Comparison of ENCODE assay signal across 1 cellular context in the genomic region with DNA sequence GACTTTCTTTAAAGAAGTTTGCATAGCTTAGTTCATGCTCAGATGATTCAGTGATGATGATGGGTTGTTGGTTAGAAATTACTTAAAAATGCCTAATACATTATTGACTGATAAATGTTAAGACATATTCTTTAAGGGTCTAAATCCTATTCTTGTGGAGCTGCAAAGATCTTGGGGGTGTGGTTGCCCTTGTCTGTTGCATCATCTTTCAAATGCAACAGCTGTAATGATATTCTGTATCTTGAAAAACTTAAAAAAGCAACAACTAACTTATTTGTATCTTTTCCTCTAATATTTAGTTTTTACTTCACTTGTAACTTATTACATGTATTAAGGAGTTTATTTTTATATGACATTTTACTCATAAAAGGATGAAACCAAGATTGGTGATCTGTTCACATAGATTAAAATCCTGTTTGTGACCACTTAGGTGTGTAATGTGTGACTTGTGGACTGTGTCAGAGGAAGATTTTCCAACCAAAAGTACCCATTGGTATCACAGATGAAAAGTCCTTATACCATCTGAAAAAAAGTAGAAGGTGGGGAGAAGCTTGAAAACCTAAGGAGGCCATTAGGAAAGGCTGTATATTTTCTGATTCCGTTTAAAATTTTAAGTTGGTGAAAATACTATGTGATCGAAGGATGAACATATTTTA.
TF ChIP-seq lines count a peak whose summit lies in the region.

No MANE protein-coding gene starts in this region.

TF ChIP-seq in GM23338, 12 proteins besides CTCF, POLR2A, EP300 and RAD21 (continued from another document):
- TF ChIP-seq, protein P1, sequence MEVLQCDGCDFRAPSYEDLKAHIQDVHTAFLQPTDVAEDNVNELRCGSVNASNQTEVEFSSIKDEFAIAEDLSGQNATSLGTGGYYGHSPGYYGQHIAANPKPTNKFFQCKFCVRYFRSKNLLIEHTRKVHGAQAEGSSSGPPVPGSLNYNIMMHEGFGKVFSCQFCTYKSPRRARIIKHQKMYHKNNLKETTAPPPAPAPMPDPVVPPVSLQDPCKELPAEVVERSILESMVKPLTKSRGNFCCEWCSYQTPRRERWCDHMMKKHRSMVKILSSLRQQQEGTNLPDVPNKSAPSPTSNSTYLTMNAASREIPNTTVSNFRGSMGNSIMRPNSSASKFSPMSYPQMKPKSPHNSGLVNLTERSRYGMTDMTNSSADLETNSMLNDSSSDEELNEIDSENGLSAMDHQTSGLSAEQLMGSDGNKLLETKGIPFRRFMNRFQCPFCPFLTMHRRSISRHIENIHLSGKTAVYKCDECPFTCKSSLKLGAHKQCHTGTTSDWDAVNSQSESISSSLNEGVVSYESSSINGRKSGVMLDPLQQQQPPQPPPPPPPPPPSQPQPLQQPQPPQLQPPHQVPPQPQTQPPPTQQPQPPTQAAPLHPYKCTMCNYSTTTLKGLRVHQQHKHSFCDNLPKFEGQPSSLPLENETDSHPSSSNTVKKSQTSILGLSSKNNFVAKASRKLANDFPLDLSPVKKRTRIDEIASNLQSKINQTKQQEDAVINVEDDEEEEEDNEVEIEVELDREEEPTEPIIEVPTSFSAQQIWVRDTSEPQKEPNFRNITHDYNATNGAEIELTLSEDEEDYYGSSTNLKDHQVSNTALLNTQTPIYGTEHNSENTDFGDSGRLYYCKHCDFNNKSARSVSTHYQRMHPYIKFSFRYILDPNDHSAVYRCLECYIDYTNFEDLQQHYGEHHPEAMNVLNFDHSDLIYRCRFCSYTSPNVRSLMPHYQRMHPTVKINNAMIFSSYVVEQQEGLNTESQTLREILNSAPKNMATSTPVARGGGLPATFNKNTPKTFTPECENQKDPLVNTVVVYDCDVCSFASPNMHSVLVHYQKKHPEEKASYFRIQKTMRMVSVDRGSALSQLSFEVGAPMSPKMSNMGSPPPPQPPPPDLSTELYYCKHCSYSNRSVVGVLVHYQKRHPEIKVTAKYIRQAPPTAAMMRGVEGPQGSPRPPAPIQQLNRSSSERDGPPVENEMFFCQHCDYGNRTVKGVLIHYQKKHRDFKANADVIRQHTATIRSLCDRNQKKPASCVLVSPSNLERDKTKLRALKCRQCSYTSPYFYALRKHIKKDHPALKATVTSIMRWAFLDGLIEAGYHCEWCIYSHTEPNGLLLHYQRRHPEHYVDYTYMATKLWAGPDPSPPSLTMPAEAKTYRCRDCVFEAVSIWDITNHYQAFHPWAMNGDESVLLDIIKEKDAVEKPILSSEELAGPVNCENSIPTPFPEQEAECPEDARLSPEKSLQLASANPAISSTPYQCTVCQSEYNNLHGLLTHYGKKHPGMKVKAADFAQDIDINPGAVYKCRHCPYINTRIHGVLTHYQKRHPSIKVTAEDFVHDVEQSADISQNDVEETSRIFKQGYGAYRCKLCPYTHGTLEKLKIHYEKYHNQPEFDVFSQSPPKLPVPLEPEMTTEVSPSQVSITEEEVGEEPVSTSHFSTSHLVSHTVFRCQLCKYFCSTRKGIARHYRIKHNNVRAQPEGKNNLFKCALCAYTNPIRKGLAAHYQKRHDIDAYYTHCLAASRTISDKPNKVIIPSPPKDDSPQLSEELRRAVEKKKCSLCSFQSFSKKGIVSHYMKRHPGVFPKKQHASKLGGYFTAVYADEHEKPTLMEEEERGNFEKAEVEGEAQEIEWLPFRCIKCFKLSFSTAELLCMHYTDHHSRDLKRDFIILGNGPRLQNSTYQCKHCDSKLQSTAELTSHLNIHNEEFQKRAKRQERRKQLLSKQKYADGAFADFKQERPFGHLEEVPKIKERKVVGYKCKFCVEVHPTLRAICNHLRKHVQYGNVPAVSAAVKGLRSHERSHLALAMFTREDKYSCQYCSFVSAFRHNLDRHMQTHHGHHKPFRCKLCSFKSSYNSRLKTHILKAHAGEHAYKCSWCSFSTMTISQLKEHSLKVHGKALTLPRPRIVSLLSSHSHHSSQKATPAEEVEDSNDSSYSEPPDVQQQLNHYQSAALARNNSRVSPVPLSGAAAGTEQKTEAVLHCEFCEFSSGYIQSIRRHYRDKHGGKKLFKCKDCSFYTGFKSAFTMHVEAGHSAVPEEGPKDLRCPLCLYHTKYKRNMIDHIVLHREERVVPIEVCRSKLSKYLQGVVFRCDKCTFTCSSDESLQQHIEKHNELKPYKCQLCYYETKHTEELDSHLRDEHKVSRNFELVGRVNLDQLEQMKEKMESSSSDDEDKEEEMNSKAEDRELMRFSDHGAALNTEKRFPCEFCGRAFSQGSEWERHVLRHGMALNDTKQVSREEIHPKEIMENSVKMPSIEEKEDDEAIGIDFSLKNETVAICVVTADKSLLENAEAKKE (CRISPR knock-in tag; IDR thresholded peaks at IDR 0.05), result no peak
- TF ChIP-seq POLR2AphosphoS5 (IDR thresholded peaks at IDR 0.05; ENCODE audit: low read depth) (no peak), ZNF331 (CRISPR knock-in tag; IDR thresholded peaks at IDR 0.05; ENCODE audit: low read depth) (no peak), STAT1 (IDR thresholded peaks at IDR 0.05; ENCODE audit: unreplicated experiment) (no peak)
- TF ChIP-seq, protein P2, sequence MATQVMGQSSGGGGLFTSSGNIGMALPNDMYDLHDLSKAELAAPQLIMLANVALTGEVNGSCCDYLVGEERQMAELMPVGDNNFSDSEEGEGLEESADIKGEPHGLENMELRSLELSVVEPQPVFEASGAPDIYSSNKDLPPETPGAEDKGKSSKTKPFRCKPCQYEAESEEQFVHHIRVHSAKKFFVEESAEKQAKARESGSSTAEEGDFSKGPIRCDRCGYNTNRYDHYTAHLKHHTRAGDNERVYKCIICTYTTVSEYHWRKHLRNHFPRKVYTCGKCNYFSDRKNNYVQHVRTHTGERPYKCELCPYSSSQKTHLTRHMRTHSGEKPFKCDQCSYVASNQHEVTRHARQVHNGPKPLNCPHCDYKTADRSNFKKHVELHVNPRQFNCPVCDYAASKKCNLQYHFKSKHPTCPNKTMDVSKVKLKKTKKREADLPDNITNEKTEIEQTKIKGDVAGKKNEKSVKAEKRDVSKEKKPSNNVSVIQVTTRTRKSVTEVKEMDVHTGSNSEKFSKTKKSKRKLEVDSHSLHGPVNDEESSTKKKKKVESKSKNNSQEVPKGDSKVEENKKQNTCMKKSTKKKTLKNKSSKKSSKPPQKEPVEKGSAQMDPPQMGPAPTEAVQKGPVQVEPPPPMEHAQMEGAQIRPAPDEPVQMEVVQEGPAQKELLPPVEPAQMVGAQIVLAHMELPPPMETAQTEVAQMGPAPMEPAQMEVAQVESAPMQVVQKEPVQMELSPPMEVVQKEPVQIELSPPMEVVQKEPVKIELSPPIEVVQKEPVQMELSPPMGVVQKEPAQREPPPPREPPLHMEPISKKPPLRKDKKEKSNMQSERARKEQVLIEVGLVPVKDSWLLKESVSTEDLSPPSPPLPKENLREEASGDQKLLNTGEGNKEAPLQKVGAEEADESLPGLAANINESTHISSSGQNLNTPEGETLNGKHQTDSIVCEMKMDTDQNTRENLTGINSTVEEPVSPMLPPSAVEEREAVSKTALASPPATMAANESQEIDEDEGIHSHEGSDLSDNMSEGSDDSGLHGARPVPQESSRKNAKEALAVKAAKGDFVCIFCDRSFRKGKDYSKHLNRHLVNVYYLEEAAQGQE (IDR thresholded peaks at IDR 0.05; ENCODE audit: unreplicated experiment), result no peak
